Comparison of ENCODE assay signal across 1 cellular context in the genomic region with DNA sequence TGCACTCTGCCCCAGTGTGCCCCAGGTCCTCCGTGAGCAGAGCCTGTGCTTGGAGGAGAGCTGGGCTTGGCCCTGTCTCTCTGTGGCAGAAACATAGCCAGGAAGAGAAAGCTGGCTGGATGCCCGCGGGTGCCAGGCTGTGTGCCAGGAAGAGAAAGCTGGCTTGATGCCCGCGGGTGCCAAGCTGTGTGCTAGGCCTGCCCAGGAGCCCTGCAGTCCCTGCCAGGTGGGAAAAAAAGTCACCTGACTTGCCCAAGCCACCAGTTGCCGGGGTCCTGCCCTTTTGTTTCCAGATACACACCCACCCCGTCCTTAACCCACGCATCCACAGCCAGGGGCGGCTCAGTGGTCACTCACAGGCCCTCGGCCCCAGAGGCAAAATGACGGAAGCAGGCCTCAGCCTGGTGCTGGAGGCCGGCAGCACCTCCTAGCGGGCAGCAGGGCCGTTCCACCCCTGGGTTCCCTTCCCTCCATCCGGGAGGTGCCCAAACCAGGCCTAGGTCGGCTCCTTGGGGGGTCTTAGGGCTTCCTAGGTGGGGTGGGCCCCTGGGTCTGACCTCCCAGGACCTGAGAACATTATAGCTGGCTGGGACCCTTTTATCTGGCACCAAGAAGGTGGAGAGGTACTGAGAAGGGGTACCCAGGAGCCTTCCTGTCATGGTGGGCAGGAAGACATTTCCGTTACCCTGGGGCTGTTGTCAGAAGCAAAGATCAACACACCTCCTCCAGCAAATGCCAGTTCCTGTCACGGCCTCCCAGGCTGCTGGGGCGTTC.
TF ChIP-seq lines count a peak whose summit lies in the region.

No MANE protein-coding gene starts in this region.

TF ChIP-seq in HepG2, 621 proteins besides CTCF, POLR2A, EP300 and RAD21 (continued from another document and continues in another):
- TF ChIP-seq, protein P1, sequence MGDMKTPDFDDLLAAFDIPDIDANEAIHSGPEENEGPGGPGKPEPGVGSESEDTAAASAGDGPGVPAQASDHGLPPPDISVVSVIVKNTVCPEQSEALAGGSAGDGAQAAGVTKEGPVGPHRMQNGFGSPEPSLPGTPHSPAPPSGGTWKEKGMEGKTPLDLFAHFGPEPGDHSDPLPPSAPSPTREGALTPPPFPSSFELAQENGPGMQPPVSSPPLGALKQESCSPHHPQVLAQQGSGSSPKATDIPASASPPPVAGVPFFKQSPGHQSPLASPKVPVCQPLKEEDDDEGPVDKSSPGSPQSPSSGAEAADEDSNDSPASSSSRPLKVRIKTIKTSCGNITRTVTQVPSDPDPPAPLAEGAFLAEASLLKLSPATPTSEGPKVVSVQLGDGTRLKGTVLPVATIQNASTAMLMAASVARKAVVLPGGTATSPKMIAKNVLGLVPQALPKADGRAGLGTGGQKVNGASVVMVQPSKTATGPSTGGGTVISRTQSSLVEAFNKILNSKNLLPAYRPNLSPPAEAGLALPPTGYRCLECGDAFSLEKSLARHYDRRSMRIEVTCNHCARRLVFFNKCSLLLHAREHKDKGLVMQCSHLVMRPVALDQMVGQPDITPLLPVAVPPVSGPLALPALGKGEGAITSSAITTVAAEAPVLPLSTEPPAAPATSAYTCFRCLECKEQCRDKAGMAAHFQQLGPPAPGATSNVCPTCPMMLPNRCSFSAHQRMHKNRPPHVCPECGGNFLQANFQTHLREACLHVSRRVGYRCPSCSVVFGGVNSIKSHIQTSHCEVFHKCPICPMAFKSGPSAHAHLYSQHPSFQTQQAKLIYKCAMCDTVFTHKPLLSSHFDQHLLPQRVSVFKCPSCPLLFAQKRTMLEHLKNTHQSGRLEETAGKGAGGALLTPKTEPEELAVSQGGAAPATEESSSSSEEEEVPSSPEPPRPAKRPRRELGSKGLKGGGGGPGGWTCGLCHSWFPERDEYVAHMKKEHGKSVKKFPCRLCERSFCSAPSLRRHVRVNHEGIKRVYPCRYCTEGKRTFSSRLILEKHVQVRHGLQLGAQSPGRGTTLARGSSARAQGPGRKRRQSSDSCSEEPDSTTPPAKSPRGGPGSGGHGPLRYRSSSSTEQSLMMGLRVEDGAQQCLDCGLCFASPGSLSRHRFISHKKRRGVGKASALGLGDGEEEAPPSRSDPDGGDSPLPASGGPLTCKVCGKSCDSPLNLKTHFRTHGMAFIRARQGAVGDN (CRISPR knock-in tag; IDR thresholded peaks at IDR 0.05) = peak; percentile 83
- TF ChIP-seq SNAPC2 (CRISPR knock-in tag; IDR thresholded peaks at IDR 0.05) (peak; percentile 47; the same call in 1 of the 2 replicates), ZNF850 (CRISPR knock-in tag; conservative IDR thresholded peaks at IDR 0.05) (no peak), TMF1 (CRISPR knock-in tag; IDR thresholded peaks at IDR 0.05; ENCODE audit: low read depth) (no peak), ZNF335 (CRISPR knock-in tag; IDR thresholded peaks at IDR 0.05) (no peak), KLF12 (CRISPR knock-in tag; IDR thresholded peaks at IDR 0.05; ENCODE audit: borderline replicate concordance) (0 out of 2 replicates have a peak, but pooled peaks have one; percentile 53), GATAD2A (CRISPR knock-in tag; IDR thresholded peaks at IDR 0.05) (peak; percentile 45), SIN3B (IDR thresholded peaks at IDR 0.05; ENCODE audit: low read length) (peak; percentile 19; the same call in 1 of the 2 replicates), KDM5B (CRISPR knock-in tag; IDR thresholded peaks at IDR 0.05; ENCODE audit: borderline replicate concordance) (peak; percentile 78; the same call in 1 of the 2 replicates), MIER2 (CRISPR knock-in tag; IDR thresholded peaks at IDR 0.05) (no peak), ZNF614 (CRISPR knock-in tag; IDR thresholded peaks at IDR 0.05; ENCODE audit: borderline replicate concordance) (0 out of 2 replicates have a peak, but pooled peaks have one; percentile 15), REXO4 (CRISPR knock-in tag; IDR thresholded peaks at IDR 0.05; ENCODE audit: borderline replicate concordance) (no peak), TCF7L2 (IDR thresholded peaks at IDR 0.05; ENCODE audit: low read depth, low read length) (no peak), ZKSCAN1 (IDR thresholded peaks at IDR 0.05; ENCODE audit: low read length) (no peak), CHD2 (IDR thresholded peaks at IDR 0.05; ENCODE audit: low read depth, low read length) (no peak), ISX (CRISPR knock-in tag; conservative IDR thresholded peaks at IDR 0.05) (no peak), MTF2 (CRISPR knock-in tag; IDR thresholded peaks at IDR 0.05; ENCODE audit: borderline replicate concordance) (no peak), TEAD2 (CRISPR knock-in tag; IDR thresholded peaks at IDR 0.05) (no peak), SP1 (IDR thresholded peaks at IDR 0.05) (no peak), SP1 (CRISPR knock-in tag; IDR thresholded peaks at IDR 0.05) (0 out of 2 replicates have a peak, but pooled peaks have one; percentile 26), PRMT3 (CRISPR knock-in tag; IDR thresholded peaks at IDR 0.05; ENCODE audit: borderline replicate concordance, low read depth) (no peak), ZFX (CRISPR knock-in tag; IDR thresholded peaks at IDR 0.05; ENCODE audit: low read depth) (peak; percentile 96)
- TF ChIP-seq, protein P2, sequence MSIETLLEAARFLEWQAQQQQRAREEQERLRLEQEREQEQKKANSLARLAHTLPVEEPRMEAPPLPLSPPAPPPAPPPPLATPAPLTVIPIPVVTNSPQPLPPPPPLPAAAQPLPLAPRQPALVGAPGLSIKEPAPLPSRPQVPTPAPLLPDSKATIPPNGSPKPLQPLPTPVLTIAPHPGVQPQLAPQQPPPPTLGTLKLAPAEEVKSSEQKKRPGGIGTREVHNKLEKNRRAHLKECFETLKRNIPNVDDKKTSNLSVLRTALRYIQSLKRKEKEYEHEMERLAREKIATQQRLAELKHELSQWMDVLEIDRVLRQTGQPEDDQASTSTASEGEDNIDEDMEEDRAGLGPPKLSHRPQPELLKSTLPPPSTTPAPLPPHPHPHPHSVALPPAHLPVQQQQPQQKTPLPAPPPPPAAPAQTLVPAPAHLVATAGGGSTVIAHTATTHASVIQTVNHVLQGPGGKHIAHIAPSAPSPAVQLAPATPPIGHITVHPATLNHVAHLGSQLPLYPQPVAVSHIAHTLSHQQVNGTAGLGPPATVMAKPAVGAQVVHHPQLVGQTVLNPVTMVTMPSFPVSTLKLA (IDR thresholded peaks at IDR 0.05) = no peak
- TF ChIP-seq, protein P3, sequence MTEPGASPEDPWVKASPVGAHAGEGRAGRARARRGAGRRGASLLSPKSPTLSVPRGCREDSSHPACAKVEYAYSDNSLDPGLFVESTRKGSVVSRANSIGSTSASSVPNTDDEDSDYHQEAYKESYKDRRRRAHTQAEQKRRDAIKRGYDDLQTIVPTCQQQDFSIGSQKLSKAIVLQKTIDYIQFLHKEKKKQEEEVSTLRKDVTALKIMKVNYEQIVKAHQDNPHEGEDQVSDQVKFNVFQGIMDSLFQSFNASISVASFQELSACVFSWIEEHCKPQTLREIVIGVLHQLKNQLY (CRISPR knock-in tag; IDR thresholded peaks at IDR 0.05) = no peak
- TF ChIP-seq, protein P4, sequence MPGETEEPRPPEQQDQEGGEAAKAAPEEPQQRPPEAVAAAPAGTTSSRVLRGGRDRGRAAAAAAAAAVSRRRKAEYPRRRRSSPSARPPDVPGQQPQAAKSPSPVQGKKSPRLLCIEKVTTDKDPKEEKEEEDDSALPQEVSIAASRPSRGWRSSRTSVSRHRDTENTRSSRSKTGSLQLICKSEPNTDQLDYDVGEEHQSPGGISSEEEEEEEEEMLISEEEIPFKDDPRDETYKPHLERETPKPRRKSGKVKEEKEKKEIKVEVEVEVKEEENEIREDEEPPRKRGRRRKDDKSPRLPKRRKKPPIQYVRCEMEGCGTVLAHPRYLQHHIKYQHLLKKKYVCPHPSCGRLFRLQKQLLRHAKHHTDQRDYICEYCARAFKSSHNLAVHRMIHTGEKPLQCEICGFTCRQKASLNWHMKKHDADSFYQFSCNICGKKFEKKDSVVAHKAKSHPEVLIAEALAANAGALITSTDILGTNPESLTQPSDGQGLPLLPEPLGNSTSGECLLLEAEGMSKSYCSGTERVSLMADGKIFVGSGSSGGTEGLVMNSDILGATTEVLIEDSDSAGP (CRISPR knock-in tag; IDR thresholded peaks at IDR 0.05; ENCODE audit: borderline replicate concordance) = 0 out of 2 replicates have a peak, but pooled peaks have one; percentile 33
- TF ChIP-seq, protein P5, sequence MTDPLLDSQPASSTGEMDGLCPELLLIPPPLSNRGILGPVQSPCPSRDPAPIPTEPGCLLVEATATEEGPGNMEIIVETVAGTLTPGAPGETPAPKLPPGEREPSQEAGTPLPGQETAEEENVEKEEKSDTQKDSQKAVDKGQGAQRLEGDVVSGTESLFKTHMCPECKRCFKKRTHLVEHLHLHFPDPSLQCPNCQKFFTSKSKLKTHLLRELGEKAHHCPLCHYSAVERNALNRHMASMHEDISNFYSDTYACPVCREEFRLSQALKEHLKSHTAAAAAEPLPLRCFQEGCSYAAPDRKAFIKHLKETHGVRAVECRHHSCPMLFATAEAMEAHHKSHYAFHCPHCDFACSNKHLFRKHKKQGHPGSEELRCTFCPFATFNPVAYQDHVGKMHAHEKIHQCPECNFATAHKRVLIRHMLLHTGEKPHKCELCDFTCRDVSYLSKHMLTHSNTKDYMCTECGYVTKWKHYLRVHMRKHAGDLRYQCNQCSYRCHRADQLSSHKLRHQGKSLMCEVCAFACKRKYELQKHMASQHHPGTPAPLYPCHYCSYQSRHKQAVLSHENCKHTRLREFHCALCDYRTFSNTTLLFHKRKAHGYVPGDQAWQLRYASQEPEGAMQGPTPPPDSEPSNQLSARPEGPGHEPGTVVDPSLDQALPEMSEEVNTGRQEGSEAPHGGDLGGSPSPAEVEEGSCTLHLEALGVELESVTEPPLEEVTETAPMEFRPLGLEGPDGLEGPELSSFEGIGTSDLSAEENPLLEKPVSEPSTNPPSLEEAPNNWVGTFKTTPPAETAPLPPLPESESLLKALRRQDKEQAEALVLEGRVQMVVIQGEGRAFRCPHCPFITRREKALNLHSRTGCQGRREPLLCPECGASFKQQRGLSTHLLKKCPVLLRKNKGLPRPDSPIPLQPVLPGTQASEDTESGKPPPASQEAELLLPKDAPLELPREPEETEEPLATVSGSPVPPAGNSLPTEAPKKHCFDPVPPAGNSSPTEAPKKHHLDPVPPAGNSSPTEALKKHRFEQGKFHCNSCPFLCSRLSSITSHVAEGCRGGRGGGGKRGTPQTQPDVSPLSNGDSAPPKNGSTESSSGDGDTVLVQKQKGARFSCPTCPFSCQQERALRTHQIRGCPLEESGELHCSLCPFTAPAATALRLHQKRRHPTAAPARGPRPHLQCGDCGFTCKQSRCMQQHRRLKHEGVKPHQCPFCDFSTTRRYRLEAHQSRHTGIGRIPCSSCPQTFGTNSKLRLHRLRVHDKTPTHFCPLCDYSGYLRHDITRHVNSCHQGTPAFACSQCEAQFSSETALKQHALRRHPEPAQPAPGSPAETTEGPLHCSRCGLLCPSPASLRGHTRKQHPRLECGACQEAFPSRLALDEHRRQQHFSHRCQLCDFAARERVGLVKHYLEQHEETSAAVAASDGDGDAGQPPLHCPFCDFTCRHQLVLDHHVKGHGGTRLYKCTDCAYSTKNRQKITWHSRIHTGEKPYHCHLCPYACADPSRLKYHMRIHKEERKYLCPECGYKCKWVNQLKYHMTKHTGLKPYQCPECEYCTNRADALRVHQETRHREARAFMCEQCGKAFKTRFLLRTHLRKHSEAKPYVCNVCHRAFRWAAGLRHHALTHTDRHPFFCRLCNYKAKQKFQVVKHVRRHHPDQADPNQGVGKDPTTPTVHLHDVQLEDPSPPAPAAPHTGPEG (CRISPR knock-in tag; IDR thresholded peaks at IDR 0.05) = no peak
- TF ChIP-seq, protein P6, sequence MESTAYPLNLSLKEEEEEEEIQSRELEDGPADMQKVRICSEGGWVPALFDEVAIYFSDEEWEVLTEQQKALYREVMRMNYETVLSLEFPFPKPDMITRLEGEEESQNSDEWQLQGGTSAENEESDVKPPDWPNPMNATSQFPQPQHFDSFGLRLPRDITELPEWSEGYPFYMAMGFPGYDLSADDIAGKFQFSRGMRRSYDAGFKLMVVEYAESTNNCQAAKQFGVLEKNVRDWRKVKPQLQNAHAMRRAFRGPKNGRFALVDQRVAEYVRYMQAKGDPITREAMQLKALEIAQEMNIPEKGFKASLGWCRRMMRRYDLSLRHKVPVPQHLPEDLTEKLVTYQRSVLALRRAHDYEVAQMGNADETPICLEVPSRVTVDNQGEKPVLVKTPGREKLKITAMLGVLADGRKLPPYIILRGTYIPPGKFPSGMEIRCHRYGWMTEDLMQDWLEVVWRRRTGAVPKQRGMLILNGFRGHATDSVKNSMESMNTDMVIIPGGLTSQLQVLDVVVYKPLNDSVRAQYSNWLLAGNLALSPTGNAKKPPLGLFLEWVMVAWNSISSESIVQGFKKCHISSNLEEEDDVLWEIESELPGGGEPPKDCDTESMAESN (CRISPR knock-in tag; conservative IDR thresholded peaks at IDR 0.05) = no peak
- TF ChIP-seq, protein P7, sequence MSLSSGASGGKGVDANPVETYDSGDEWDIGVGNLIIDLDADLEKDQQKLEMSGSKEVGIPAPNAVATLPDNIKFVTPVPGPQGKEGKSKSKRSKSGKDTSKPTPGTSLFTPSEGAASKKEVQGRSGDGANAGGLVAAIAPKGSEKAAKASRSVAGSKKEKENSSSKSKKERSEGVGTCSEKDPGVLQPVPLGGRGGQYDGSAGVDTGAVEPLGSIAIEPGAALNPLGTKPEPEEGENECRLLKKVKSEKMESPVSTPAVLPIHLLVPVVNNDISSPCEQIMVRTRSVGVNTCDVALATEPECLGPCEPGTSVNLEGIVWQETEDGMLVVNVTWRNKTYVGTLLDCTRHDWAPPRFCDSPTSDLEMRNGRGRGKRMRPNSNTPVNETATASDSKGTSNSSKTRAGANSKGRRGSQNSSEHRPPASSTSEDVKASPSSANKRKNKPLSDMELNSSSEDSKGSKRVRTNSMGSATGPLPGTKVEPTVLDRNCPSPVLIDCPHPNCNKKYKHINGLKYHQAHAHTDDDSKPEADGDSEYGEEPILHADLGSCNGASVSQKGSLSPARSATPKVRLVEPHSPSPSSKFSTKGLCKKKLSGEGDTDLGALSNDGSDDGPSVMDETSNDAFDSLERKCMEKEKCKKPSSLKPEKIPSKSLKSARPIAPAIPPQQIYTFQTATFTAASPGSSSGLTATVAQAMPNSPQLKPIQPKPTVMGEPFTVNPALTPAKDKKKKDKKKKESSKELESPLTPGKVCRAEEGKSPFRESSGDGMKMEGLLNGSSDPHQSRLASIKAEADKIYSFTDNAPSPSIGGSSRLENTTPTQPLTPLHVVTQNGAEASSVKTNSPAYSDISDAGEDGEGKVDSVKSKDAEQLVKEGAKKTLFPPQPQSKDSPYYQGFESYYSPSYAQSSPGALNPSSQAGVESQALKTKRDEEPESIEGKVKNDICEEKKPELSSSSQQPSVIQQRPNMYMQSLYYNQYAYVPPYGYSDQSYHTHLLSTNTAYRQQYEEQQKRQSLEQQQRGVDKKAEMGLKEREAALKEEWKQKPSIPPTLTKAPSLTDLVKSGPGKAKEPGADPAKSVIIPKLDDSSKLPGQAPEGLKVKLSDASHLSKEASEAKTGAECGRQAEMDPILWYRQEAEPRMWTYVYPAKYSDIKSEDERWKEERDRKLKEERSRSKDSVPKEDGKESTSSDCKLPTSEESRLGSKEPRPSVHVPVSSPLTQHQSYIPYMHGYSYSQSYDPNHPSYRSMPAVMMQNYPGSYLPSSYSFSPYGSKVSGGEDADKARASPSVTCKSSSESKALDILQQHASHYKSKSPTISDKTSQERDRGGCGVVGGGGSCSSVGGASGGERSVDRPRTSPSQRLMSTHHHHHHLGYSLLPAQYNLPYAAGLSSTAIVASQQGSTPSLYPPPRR (CRISPR knock-in tag; IDR thresholded peaks at IDR 0.05; ENCODE audit: borderline replicate concordance) = peak; percentile 71
